ENCODE assay signal across 8 cellular contexts in genomic region chr2:45695480-45696005, GRCh38. TPM values are rescaled to one million over a fixed set of nuclear protein-coding genes. Genes with fewer than 3 reads are reported as not detected.
DNase-seq lines count a peak whose midpoint lies in the region; ATAC-seq, FAIRE-seq and TF ChIP-seq lines count a peak whose summit lies in the region.
"Not testable (repeated sequence)": the region's sequence is repeated elsewhere in the genome, so short reads cannot be mapped to it uniquely, and the experiment has no call there.

No MANE protein-coding gene starts in this region.

- TF ChIP-seq CTCF in activated B cell treated with CpG ODN at 0.5 μM for 24 hours (IDR thresholded peaks at IDR 0.05): not testable (repeated sequence)

- TF ChIP-seq POLR2A in GM12891 (IDR thresholded peaks at IDR 0.05; ENCODE audit: low read depth, low read length): not testable (repeated sequence)

- not testable (repeated sequence) for H3K27me3 Mint-ChIP-seq in activated B cell treated with CpG ODN at 0.5 μM for 24 hours; stimulated activated naive B cell treated with anti-CD40 and anti-IgM and Interleukin-4, amounts not matched to agents 10 μg/mL and 1 μg/mL and 100 μg/mL, for 72 hours

- peaks cover 66% of the 10 kb centered on the region for H3K4me1 Mint-ChIP-seq in activated B cell treated with CpG ODN at 0.5 μM for 24 hours
- peaks cover 47% of the 10 kb centered on the region in 2 donors for H3K4me1 Mint-ChIP-seq in stimulated activated naive B cell treated with anti-CD40 and anti-IgM and Interleukin-4, amounts not matched to agents 10 μg/mL and 1 μg/mL and 100 μg/mL, for 72 hours

- CTCF ChIA-PET in activated B cell treated with CpG ODN at 0.5 μM for 24 hours (lab: Charles Lee): interaction anchor here (0.6 kb wide), 1 partner anchor 83 kb away, joined by 3 read pairs; no protein-coding TSS in a partner anchor

- ATAC-seq in GM18868 (IDR thresholded peaks at IDR 0.05; ENCODE audit: unreplicated experiment) (peak; percentile 53), GM19467 (IDR thresholded peaks at IDR 0.05; ENCODE audit: unreplicated experiment) (peak; percentile 50), GM21825 (IDR thresholded peaks at IDR 0.05; ENCODE audit: unreplicated experiment) (peak; percentile 38), HG02973 (IDR thresholded peaks at IDR 0.05; ENCODE audit: unreplicated experiment) (peak; percentile 41), HG03432 (IDR thresholded peaks at IDR 0.05; ENCODE audit: unreplicated experiment) (peak; percentile 43), activated B cell treated with CpG ODN at 0.5 μM for 24 hours (ENCODE audit: low read depth) (peak; percentile 79)
- peak; percentile 54 to 63 for ATAC-seq in stimulated activated naive B cell treated with anti-CD40 and anti-IgM and Interleukin-4, amounts not matched to agents 10 μg/mL and 1 μg/mL and 100 μg/mL, for 72 hours (replicated peaks)

- H3K27ac Mint-ChIP-seq in activated B cell treated with CpG ODN at 0.5 μM for 24 hours: peak overlapping the region; percentile 78
- peak overlapping the region; percentile 63 for H3K27ac Mint-ChIP-seq in stimulated activated naive B cell treated with anti-CD40 and anti-IgM and Interleukin-4, amounts not matched to agents 10 μg/mL and 1 μg/mL and 100 μg/mL, for 72 hours

- H3K36me3 Mint-ChIP-seq in activated B cell treated with CpG ODN at 0.5 μM for 24 hours (ENCODE audit: low read depth); stimulated activated naive B cell treated with anti-CD40 and anti-IgM and Interleukin-4, amounts not matched to agents 10 μg/mL and 1 μg/mL and 100 μg/mL, for 72 hours: not testable (repeated sequence)

- DNase-seq in GM12891 (ENCODE audit: insufficient read length, low spot score); activated B cell treated with CpG ODN at 0.5 μM for 24 hours: not testable (repeated sequence)
- DNase-seq in stimulated activated naive B cell treated with anti-CD40 and anti-IgM and Interleukin-4, amounts not matched to agents 10 μg/mL and 1 μg/mL and 100 μg/mL, for 72 hours: peak; percentile 11

- peak; percentile 51 for FAIRE-seq in GM12891 (lab: Jason Lieb, UNC)

- intact Hi-C loops in activated B cell treated with CpG ODN at 0.5 μM for 24 hours (cut with micrococcal nuclease): loop anchor here (1.0 kb wide), 2 partner anchors 33 to 44 kb away; partner anchors contain the start of gene PRKCE

- peak overlapping the region; percentile 46 for H3K4me3 Mint-ChIP-seq in activated B cell treated with CpG ODN at 0.5 μM for 24 hours
- peak overlapping the region; percentile 12 to 46 for H3K4me3 Mint-ChIP-seq in stimulated activated naive B cell treated with anti-CD40 and anti-IgM and Interleukin-4, amounts not matched to agents 10 μg/mL and 1 μg/mL and 100 μg/mL, for 72 hours

- POLR2A ChIA-PET in activated B cell treated with CpG ODN at 0.5 μM for 24 hours (lab: Charles Lee): interaction anchor here (0.5 to 0.7 kb wide), 4 partner anchors 30 to 81 kb away, joined by 3 to 5 read pairs (median 4); no protein-coding TSS in a partner anchor

- H3K9me3 Mint-ChIP-seq in activated B cell treated with CpG ODN at 0.5 μM for 24 hours; stimulated activated naive B cell treated with anti-CD40 and anti-IgM and Interleukin-4, amounts not matched to agents 10 μg/mL and 1 μg/mL and 100 μg/mL, for 72 hours: not testable (repeated sequence)

RNA-seq across cellular contexts. Expression of gene PRKCE, which starts 44.1 kb away (rescaled TPM):
- polyA plus RNA-seq in GM12891 (2012; ENCODE audit: low read depth, missing spikeins): 9.4 TPM
- total RNA-seq in activated B cell treated with CpG ODN at 0.5 μM for 24 hours: 44.2 and 53.8 TPM in 2 replicates
